27 cellular contexts compared by ENCODE assay signal in genomic region chr13:51179432-51179971, GRCh38. TPM values are rescaled to one million over a fixed set of nuclear protein-coding genes. Genes with fewer than 3 reads are reported as not detected.
"Had no signal": no experiment of that assay in that cellular context is flagged by ENCODE, and none has a peak within 500 bp of the region (broad histone marks: within the 10 kb centered on the region; RNA-seq: fewer than 3 reads in every experiment).

No MANE protein-coding gene starts in this region.

- H3K9me3 Mint-ChIP-seq: natural killer cell; stimulated activated naive CD8-positive, alpha-beta T cell treated with anti-CD3 and anti-CD28 coated beads, Interleukin-15, Interleukin-2, amounts not matched to agents 100 ng/mL and 50 ng/mL, for 24 hours had no signal

- H3K36me3 Mint-ChIP-seq: natural killer cell; neural progenitor cell; stimulated activated effector memory CD8-positive, alpha-beta T cell treated with anti-CD3 and anti-CD28 coated beads, Interleukin-12 subunit alpha, Interleukin-12 subunit beta, amount 100 ng/mL, for 72 hours; stimulated activated naive B cell treated with anti-CD40 and anti-IgM and Interleukin-4, amounts not matched to agents 10 μg/mL and 1 μg/mL and 100 μg/mL, for 72 hours had no signal

- H3K36me3 ChIP-seq: neural progenitor cell, ovary, right lobe of liver, sigmoid colon, stomach, thoracic aorta, thyroid gland, tibial nerve, upper lobe of left lung had no signal

- H3K4me3 ChIP-seq: neural progenitor cell, ovary, psoas muscle, right lobe of liver, sigmoid colon, stomach, thoracic aorta, thyroid gland, tibial nerve, upper lobe of left lung had no signal

- H3K27ac ChIP-seq: neural progenitor cell, ovary, parathyroid adenoma, psoas muscle, right lobe of liver, sigmoid colon, stomach, thoracic aorta, thyroid gland, tibial nerve, upper lobe of left lung had no signal

- H3K27me3 ChIP-seq: neural progenitor cell, ovary, right lobe of liver, sigmoid colon, thyroid gland, tibial nerve, upper lobe of left lung had no signal

- H3K79me2 ChIP-seq: parathyroid adenoma had no signal

- H3K4me3 Mint-ChIP-seq: natural killer cell; nephron; neural progenitor cell; stimulated activated effector memory CD8-positive, alpha-beta T cell treated with anti-CD3 and anti-CD28 coated beads, Interleukin-12 subunit alpha, Interleukin-12 subunit beta, amount 100 ng/mL, for 72 hours; stimulated activated naive B cell treated with anti-CD40 and anti-IgM and Interleukin-4, amounts not matched to agents 10 μg/mL and 1 μg/mL and 100 μg/mL, for 72 hours; stimulated activated naive CD8-positive, alpha-beta T cell treated with anti-CD3 and anti-CD28 coated beads, Interleukin-15, Interleukin-2, amounts not matched to agents 100 ng/mL and 50 ng/mL, for 24 hours had no signal

- H3K4me2 ChIP-seq: neural progenitor cell had no signal

- ATAC-seq: natural killer cell; psoas muscle; right cardiac atrium; right lobe of liver; stimulated activated effector memory CD8-positive, alpha-beta T cell treated with anti-CD3 and anti-CD28 coated beads, Interleukin-12 subunit alpha, Interleukin-12 subunit beta, amount 100 ng/mL, for 72 hours; stimulated activated naive B cell treated with anti-CD40 and anti-IgM and Interleukin-4, amounts not matched to agents 10 μg/mL and 1 μg/mL and 100 μg/mL, for 72 hours had no signal

- DNase-seq: natural killer cell; occipital lobe; ovary; posterior cingulate gyrus; psoas muscle; right cardiac atrium; right lobe of liver; sigmoid colon; small intestine; stimulated activated CD4-positive, alpha-beta T cell treated with anti-CD3 and anti-CD28 coated beads, Interleukin-15, amount 100 ng/mL, for 24 hours; stimulated activated CD4-positive, alpha-beta T cell treated with anti-CD3 and anti-CD28 coated beads, Interleukin-2, amount 100 ng/mL, for 24 hours; stimulated activated CD4-positive, alpha-beta T cell treated with anti-CD3 and anti-CD28 coated beads, Interleukin-2, amount 100 ng/mL, for 48 hours; stimulated activated CD4-positive, alpha-beta T cell treated with anti-CD3 and anti-CD28 coated beads, Interleukin-4, amount 100 ng/mL, for 24 hours; stimulated activated naive B cell treated with anti-CD40 and anti-IgM and Interleukin-4, amounts not matched to agents 10 μg/mL and 1 μg/mL and 100 μg/mL, for 72 hours; stimulated activated naive CD4-positive, alpha-beta T cell treated with Interleukin-2 at 50 U/mL for 16 hours; stomach; thyroid gland; trophoblast cell; upper lobe of left lung had no signal

- H3K27ac Mint-ChIP-seq: natural killer cell; nephron; neural progenitor cell; progenitor cell of endocrine pancreas; stimulated activated effector memory CD8-positive, alpha-beta T cell treated with anti-CD3 and anti-CD28 coated beads, Interleukin-12 subunit alpha, Interleukin-12 subunit beta, amount 100 ng/mL, for 72 hours; stimulated activated naive B cell treated with anti-CD40 and anti-IgM and Interleukin-4, amounts not matched to agents 10 μg/mL and 1 μg/mL and 100 μg/mL, for 72 hours; stimulated activated naive CD8-positive, alpha-beta T cell treated with anti-CD3 and anti-CD28 coated beads, Interleukin-15, Interleukin-2, amounts not matched to agents 100 ng/mL and 50 ng/mL, for 24 hours had no signal

- H3K4me1 ChIP-seq: neural progenitor cell, parathyroid adenoma, psoas muscle, right lobe of liver, sigmoid colon, stomach, thyroid gland, tibial nerve, upper lobe of left lung had no signal

- H2AFZ ChIP-seq: parathyroid adenoma had no signal

- H3K4me1 Mint-ChIP-seq: natural killer cell; nephron; stimulated activated effector memory CD8-positive, alpha-beta T cell treated with anti-CD3 and anti-CD28 coated beads, Interleukin-12 subunit alpha, Interleukin-12 subunit beta, amount 100 ng/mL, for 72 hours; stimulated activated naive B cell treated with anti-CD40 and anti-IgM and Interleukin-4, amounts not matched to agents 10 μg/mL and 1 μg/mL and 100 μg/mL, for 72 hours had no signal

RNA-seq across cellular contexts. Expression of gene FAM124A, which starts 42.7 kb away (rescaled TPM):
- total RNA-seq: natural killer cell had no signal
